In the genomic region with DNA sequence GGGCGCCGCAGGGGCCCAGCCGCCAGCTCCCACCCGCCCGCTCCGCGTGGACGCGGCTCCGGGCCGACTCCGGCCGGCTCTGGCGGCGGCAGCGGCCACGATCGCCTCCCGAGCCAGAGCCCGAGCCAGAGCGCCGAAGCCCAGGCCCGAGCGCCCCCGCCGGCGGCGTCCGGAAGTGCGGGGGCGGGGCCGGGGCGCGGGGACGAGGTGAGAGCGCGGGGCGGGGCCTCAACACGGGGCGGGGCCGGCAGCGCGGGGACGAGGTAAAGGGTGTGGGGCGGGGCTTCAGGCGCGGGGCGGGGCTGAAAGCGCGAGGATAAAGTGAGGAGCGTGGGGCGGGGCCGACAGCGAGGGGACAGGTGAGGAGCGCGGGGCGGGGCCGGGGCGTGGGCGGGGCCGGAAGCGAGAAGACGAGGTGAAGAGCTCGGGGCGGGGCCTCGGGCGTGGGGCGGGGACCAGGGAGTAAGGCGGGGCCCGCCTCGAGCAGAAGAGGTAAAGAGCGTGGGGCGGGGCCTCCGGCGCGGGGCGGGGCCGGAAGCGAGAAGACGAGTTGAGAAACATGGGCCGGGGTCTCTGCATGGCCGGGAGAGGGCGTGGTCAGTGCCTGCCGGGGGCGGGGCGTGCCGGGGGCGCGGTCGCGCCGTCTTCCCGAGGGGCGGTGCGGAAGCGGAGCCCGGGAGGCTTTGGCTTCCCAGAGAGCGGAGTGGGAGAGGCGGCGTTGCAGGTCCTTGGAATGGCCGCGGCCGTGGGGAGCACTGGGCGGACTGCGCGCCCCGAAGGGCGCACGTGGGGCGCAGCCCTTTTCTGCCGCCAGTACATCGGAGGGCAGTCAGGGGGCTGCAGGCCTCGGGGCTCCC, we compare ENCODE assay signal across 8 cellular contexts. TPM values are rescaled to one million over a fixed set of nuclear protein-coding genes. Genes with fewer than 3 reads are reported as not detected.
DNase-seq lines count a peak whose midpoint lies in the region; ATAC-seq and TF ChIP-seq lines count a peak whose summit lies in the region.

A gene with protein sequence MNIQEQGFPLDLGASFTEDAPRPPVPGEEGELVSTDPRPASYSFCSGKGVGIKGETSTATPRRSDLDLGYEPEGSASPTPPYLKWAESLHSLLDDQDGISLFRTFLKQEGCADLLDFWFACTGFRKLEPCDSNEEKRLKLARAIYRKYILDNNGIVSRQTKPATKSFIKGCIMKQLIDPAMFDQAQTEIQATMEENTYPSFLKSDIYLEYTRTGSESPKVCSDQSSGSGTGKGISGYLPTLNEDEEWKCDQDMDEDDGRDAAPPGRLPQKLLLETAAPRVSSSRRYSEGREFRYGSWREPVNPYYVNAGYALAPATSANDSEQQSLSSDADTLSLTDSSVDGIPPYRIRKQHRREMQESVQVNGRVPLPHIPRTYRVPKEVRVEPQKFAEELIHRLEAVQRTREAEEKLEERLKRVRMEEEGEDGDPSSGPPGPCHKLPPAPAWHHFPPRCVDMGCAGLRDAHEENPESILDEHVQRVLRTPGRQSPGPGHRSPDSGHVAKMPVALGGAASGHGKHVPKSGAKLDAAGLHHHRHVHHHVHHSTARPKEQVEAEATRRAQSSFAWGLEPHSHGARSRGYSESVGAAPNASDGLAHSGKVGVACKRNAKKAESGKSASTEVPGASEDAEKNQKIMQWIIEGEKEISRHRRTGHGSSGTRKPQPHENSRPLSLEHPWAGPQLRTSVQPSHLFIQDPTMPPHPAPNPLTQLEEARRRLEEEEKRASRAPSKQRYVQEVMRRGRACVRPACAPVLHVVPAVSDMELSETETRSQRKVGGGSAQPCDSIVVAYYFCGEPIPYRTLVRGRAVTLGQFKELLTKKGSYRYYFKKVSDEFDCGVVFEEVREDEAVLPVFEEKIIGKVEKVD (minus strand): TSS at position 177 of the 857 bp plus-strand sequence. CDS start 5,698 bp downstream, outside the sequence.

- TF ChIP-seq RAD21 in HCT116 (IDR thresholded peaks at IDR 0.05; ENCODE audit: low read depth) = no peak

- BruUV-seq in HCT116 (replicated peaks; lab: Mats Ljungman, UMichigan) = no TSS peak

- peak within 1 kb of the TSS; percentile 59; the same call in 1 of the 2 replicates for H3K27ac ChIP-seq in HCT116 (ENCODE audit: low read depth, low read length)
- H3K27ac ChIP-seq in gastroesophageal sphincter = peak within 1 kb of the TSS; percentile 10 to 88 (median 84)
- peak within 1 kb of the TSS; percentile 77 for H3K27ac ChIP-seq in neutrophil

- peaks cover 2 to 7% of the 10 kb centered on the region in 2 experiments; a peak in 1 of 4 replicates for H3K4me1 ChIP-seq in HCT116 (ENCODE audit: control insufficient read depth in 1 of 2, insufficient read depth in 2 of 2, low read length in 2 of 2)
- H3K4me1 ChIP-seq in gastroesophageal sphincter = peaks cover 0 to 27% (median 13%) of the 10 kb centered on the region in 3 donors
- H3K4me1 ChIP-seq in neutrophil (ENCODE audit: control insufficient read depth in 1 of 2, insufficient read depth in 1 of 2, low read depth in 1 of 2, low read length in 1 of 2) = peaks cover 29 to 37% of the 10 kb centered on the region in 2 experiments

- DNase-seq in G401 (ENCODE audit: low spot score) (peak; percentile 95), HCT116 (ENCODE audit: low read depth, low spot score) (peak; percentile 81), NB4 (ENCODE audit: low read depth) (peak; percentile 89), SK-N-DZ (ENCODE audit: low spot score) (peak; percentile 97)
- DNase-seq in activated naive CD4-positive, alpha-beta T cell treated with anti-CD3 and anti-CD28 coated beads for 36 hours = peak; percentile 100

- no peak for TF ChIP-seq EP300 in gastroesophageal sphincter (IDR thresholded peaks at IDR 0.05)

- H3K36me3 ChIP-seq in HCT116 (ENCODE audit: control insufficient read depth in 1 of 2, insufficient read depth in 2 of 2, low read length in 2 of 2) = 0 out of 4 replicates have a peak, but pooled peaks cover 0 to 4% of the 10 kb centered on the region in 2 experiments
- peaks cover 0 to 8% of the 10 kb centered on the region in 2 donors for H3K36me3 ChIP-seq in gastroesophageal sphincter
- H3K36me3 ChIP-seq in neutrophil = peaks cover 5% of the 10 kb centered on the region

- no peak for TF ChIP-seq POLR2A in HCT116 (IDR thresholded peaks at IDR 0.05; ENCODE audit: borderline replicate concordance, extremely low read depth, insufficient read depth, insufficient read length)
- peak; percentile 19 for TF ChIP-seq POLR2A in NB4 (IDR thresholded peaks at IDR 0.05; ENCODE audit: extremely low read depth, insufficient read length)
- peak; percentile 37 to 39 for TF ChIP-seq POLR2A in gastroesophageal sphincter (IDR thresholded peaks at IDR 0.05)

- RAD21 ChIA-PET in HCT116 (lab: Charles Lee; ENCODE audit: low non-redundant PET in 1 of 2, low total read pairs in 2 of 2, uncharacterized antibody in 2 of 2, unreplicated experiment in 2 of 2) = interaction anchor here in 1 of 2 experiments (0.6 to 1.0 kb wide), 2 partner anchors 9 to 184 kb away, joined by 4 to 6 read pairs; no protein-coding TSS in a partner anchor

- H3K9me2 ChIP-seq in HCT116 (ENCODE audit: insufficient read depth) = no peaks in the 10 kb centered on the region

- peak within 1 kb of the TSS; percentile 82 for H3K27ac Mint-ChIP-seq in activated naive CD4-positive, alpha-beta T cell treated with anti-CD3 and anti-CD28 coated beads for 36 hours

- peak within 1 kb of the TSS; percentile 66 for H3K4me2 ChIP-seq in HCT116 (ENCODE audit: low read length)

- no peaks in the 10 kb centered on the region for H3K27me3 Mint-ChIP-seq in activated naive CD4-positive, alpha-beta T cell treated with anti-CD3 and anti-CD28 coated beads for 36 hours (ENCODE audit: low read depth)

- H2AFZ ChIP-seq in HCT116 (ENCODE audit: low read depth, low read length, poor library complexity, severe bottlenecking) = no peak within 1 kb of the TSS

- H3K9me3 Mint-ChIP-seq in activated naive CD4-positive, alpha-beta T cell treated with anti-CD3 and anti-CD28 coated beads for 36 hours = no peaks in the 10 kb centered on the region

- in situ Hi-C loops in G401 (cut with HindIII; ENCODE audit: low sequenced_read_pairs) = no loop called here

- peak within 1 kb of the TSS; percentile 54 to 63 for H3K4me3 ChIP-seq in HCT116 (replicated peaks in 1 of 2; ENCODE audit: low read depth in 1 of 2, low read length in 2 of 2)
- peak within 1 kb of the TSS; percentile 52 for H3K4me3 ChIP-seq in NB4 (ENCODE audit: low read depth, low read length)
- H3K4me3 ChIP-seq in gastroesophageal sphincter = peak within 1 kb of the TSS; percentile 74 to 83
- H3K4me3 ChIP-seq in neutrophil (ENCODE audit: low read depth in 1 of 2, low read length in 1 of 2) = peak within 1 kb of the TSS; percentile 66 to 76

- ATAC-seq in HCT116 = peak; percentile 87
- ATAC-seq in gastroesophageal sphincter = peak; percentile 90

- H4K20me1 ChIP-seq in HCT116 (ENCODE audit: insufficient read depth) = no peaks in the 10 kb centered on the region

- H3K9ac ChIP-seq in HCT116 (ENCODE audit: low read length) = peak within 1 kb of the TSS; percentile 70

- H3K9me3 ChIP-seq in HCT116 (ENCODE audit: control insufficient read depth in 1 of 2, insufficient read depth in 1 of 2, low read depth in 1 of 2, low read length in 2 of 2) = no peaks in the 10 kb centered on the region
- no peaks in the 10 kb centered on the region for H3K9me3 ChIP-seq in gastroesophageal sphincter
- no peaks in the 10 kb centered on the region for H3K9me3 ChIP-seq in neutrophil

- TF ChIP-seq CTCF in HCT116 (IDR thresholded peaks at IDR 0.05 in 2 of 3, conservative IDR thresholded peaks at IDR 0.05 in 1 of 3; ENCODE audit: borderline replicate concordance in 1 of 3, insufficient read depth in 1 of 3, low read depth in 2 of 3, low read length in 2 of 3) (no peak), NB4 (IDR thresholded peaks at IDR 0.05; ENCODE audit: low read depth, low read length) (no peak), gastroesophageal sphincter (IDR thresholded peaks at IDR 0.05) (peak in 3 of 4 experiments; percentile 59 to 72 (median 65)), neutrophil (IDR thresholded peaks at IDR 0.05) (peak; percentile 99), subcutaneous adipose tissue (IDR thresholded peaks at IDR 0.05; ENCODE audit: low read depth) (no peak)

- peaks cover 48% of the 10 kb centered on the region for H3K4me1 Mint-ChIP-seq in activated naive CD4-positive, alpha-beta T cell treated with anti-CD3 and anti-CD28 coated beads for 36 hours (ENCODE audit: low read depth)

- no peaks in the 10 kb centered on the region for H3K27me3 ChIP-seq in HCT116 (ENCODE audit: insufficient read depth, low read length)
- no peaks in the 10 kb centered on the region for H3K27me3 ChIP-seq in gastroesophageal sphincter
- H3K27me3 ChIP-seq in neutrophil = no peaks in the 10 kb centered on the region

- CTCF ChIA-PET in HCT116 (lab: Charles Lee) = interaction anchor here (0.6 to 1.3 kb wide), 6 partner anchors 10 to 256 kb away, joined by 3 to 10 read pairs (median 4); a partner anchor contains a TSS
- CTCF ChIA-PET in activated naive CD4-positive, alpha-beta T cell treated with anti-CD3 and anti-CD28 coated beads for 36 hours (lab: Charles Lee) = interaction anchor here (1.0 kb wide), 2 partner anchors 10 to 246 kb away, joined by 3 read pairs; no protein-coding TSS in a partner anchor

- H3K79me2 ChIP-seq in HCT116 (ENCODE audit: insufficient read depth, low read length) = peaks cover 37% of the 10 kb centered on the region

- intact Hi-C loops in HCT116 (cut with micrococcal nuclease) = loop anchor here (5.0 kb wide), 1 partner anchor 125 kb away; a partner anchor contains a TSS
- intact Hi-C loops in activated naive CD4-positive, alpha-beta T cell treated with anti-CD3 and anti-CD28 coated beads for 36 hours (cut with micrococcal nuclease) = loop anchor here (1.0 to 5.0 kb wide), 6 partner anchors 18 to 175 kb away; a partner anchor contains a TSS

- peak within 1 kb of the TSS; percentile 91 for H3K4me3 Mint-ChIP-seq in activated naive CD4-positive, alpha-beta T cell treated with anti-CD3 and anti-CD28 coated beads for 36 hours

- POLR2A ChIA-PET in HCT116 (lab: Charles Lee) = interaction anchor here (0.7 to 1.0 kb wide), 2 partner anchors 18 to 123 kb away, joined by 3 read pairs; a partner anchor contains a TSS

- 0% methylated on average over 1 of the region's 113 CpGs; no CpG with 5 or more reads in 1 of the 2 donors for WGBS in gastroesophageal sphincter (ENCODE audit: low coverage in 1 of 2), 2 donors

- H3K36me3 Mint-ChIP-seq in activated naive CD4-positive, alpha-beta T cell treated with anti-CD3 and anti-CD28 coated beads for 36 hours (ENCODE audit: low read depth) = peaks cover 4% of the 10 kb centered on the region

TF ChIP-seq in HCT116, 20 proteins besides CTCF, POLR2A, EP300 and RAD21 (continues in another document):
- no peak for TF ChIP-seq SRF (IDR thresholded peaks at IDR 0.05; ENCODE audit: low read depth)

RNA-seq across cellular contexts. Expression of the gene that starts here (rescaled TPM):
- 45.5 and 46.3 TPM in 2 replicates for total RNA-seq in G401 (2014; rRNA removed; shearing (Covaris generic))
- total RNA-seq in HCT116 (2021; ENCODE audit: unreplicated experiment) = 20.2 TPM
- 17.4 and 20.0 TPM in 2 replicates for polyA plus RNA-seq in HCT116 (2012)
- 31.1 and 33.4 TPM in 2 replicates for polyA plus RNA-seq in SK-N-DZ (2014; cell fraction: cytosol; rRNA removed)
- polyA plus RNA-seq in SK-N-DZ (2014; cell fraction: nucleus; rRNA removed) = 33.0 and 36.2 TPM in 2 replicates
- total RNA-seq in activated naive CD4-positive, alpha-beta T cell treated with anti-CD3 and anti-CD28 coated beads for 36 hours = 10 to 100 TPM; 17.5 to 17.9 TPM
- total RNA-seq in gastroesophageal sphincter = 10 to 100 TPM; 26.0 to 58.8 (median 32.9) TPM
- 10 to 100 TPM; 11.1 to 19.0 (median 15.0) TPM for total RNA-seq in subcutaneous adipose tissue

Comparison
In these comparisons a context has a peak if more than half of its experiments do, and no peak if none do; other contexts are left out.
1. Peak in every context shown above with its lines: DNase-seq, ATAC-seq, H3K4me3 ChIP-seq and H3K27ac ChIP-seq.
2. CTCF ChIP-seq: peak in gastroesophageal sphincter (3 of 4) and neutrophil (single experiment); none in HCT116 (0 of 3), NB4 (single experiment) and subcutaneous adipose tissue (single experiment).